In the genomic region with DNA sequence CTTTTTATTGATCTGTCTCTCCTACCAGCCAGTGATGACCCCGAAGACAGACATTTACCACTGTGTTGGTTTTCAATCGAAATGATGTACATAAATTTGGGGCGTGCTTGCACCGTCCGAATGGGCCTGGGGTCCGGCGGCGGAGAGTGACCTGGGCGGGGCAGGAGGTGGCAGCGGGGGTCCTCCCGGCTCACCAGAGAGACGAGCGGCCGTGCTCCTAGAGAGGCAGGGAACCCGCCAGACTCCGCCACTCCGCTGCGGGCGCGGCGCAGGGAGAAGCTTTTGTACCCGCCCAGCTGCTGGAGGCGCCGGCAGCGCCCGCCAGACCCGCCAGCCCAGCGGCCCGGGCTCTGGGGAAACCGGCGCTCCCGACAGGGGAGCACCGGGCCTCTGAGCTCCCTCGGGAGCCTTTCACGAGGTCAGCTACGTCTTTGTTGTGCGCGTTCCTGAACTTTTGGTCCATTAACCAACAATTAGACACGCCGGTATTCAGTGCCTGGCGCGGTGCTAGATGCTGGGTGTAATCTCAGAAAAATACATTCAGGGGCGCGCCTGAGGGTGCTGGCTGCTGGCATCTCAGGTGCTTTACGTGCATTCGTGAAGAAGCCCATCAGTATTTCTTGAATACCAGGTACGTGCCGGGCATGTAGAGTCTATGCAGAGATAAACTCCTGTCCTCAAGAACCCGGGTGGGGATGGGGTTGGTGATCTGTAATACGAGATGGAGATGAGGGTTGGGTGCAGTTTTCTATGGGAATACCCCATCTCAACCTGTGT, we compare ENCODE assay signal across 1 cellular context.
TF ChIP-seq lines count a peak whose summit lies in the region.

A gene with protein sequence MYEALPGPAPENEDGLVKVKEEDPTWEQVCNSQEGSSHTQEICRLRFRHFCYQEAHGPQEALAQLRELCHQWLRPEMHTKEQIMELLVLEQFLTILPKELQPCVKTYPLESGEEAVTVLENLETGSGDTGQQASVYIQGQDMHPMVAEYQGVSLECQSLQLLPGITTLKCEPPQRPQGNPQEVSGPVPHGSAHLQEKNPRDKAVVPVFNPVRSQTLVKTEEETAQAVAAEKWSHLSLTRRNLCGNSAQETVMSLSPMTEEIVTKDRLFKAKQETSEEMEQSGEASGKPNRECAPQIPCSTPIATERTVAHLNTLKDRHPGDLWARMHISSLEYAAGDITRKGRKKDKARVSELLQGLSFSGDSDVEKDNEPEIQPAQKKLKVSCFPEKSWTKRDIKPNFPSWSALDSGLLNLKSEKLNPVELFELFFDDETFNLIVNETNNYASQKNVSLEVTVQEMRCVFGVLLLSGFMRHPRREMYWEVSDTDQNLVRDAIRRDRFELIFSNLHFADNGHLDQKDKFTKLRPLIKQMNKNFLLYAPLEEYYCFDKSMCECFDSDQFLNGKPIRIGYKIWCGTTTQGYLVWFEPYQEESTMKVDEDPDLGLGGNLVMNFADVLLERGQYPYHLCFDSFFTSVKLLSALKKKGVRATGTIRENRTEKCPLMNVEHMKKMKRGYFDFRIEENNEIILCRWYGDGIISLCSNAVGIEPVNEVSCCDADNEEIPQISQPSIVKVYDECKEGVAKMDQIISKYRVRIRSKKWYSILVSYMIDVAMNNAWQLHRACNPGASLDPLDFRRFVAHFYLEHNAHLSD (plus strand): TSS at position 285 of the 777 bp plus-strand sequence. CDS start 2,242 bp downstream, outside the sequence.

TF ChIP-seq in K562, 482 proteins besides CTCF, POLR2A, EP300 and RAD21 (continued from another document and continues in another):
- TF ChIP-seq, protein P1, sequence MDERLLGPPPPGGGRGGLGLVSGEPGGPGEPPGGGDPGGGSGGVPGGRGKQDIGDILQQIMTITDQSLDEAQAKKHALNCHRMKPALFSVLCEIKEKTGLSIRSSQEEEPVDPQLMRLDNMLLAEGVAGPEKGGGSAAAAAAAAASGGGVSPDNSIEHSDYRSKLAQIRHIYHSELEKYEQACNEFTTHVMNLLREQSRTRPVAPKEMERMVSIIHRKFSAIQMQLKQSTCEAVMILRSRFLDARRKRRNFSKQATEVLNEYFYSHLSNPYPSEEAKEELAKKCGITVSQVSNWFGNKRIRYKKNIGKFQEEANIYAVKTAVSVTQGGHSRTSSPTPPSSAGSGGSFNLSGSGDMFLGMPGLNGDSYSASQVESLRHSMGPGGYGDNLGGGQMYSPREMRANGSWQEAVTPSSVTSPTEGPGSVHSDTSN (CRISPR knock-in tag; IDR thresholded peaks at IDR 0.05; ENCODE audit: low read depth) = no peak
- TF ChIP-seq, protein P1 (tag; conservative IDR thresholded peaks at IDR 0.05; ENCODE audit: low read depth) = no peak
- TF ChIP-seq, protein P2, sequence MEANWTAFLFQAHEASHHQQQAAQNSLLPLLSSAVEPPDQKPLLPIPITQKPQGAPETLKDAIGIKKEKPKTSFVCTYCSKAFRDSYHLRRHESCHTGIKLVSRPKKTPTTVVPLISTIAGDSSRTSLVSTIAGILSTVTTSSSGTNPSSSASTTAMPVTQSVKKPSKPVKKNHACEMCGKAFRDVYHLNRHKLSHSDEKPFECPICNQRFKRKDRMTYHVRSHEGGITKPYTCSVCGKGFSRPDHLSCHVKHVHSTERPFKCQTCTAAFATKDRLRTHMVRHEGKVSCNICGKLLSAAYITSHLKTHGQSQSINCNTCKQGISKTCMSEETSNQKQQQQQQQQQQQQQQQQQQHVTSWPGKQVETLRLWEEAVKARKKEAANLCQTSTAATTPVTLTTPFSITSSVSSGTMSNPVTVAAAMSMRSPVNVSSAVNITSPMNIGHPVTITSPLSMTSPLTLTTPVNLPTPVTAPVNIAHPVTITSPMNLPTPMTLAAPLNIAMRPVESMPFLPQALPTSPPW (CRISPR knock-in tag; IDR thresholded peaks at IDR 0.05) = peak; percentile 55
- TF ChIP-seq MEF2A (IDR thresholded peaks at IDR 0.05; ENCODE audit: control insufficient read depth, low read depth, low read length) = no peak
- TF ChIP-seq FUS (optimal IDR thresholded peaks at IDR 0.05; ENCODE audit: low read depth, low read length) = no peak
- TF ChIP-seq, protein P3, sequence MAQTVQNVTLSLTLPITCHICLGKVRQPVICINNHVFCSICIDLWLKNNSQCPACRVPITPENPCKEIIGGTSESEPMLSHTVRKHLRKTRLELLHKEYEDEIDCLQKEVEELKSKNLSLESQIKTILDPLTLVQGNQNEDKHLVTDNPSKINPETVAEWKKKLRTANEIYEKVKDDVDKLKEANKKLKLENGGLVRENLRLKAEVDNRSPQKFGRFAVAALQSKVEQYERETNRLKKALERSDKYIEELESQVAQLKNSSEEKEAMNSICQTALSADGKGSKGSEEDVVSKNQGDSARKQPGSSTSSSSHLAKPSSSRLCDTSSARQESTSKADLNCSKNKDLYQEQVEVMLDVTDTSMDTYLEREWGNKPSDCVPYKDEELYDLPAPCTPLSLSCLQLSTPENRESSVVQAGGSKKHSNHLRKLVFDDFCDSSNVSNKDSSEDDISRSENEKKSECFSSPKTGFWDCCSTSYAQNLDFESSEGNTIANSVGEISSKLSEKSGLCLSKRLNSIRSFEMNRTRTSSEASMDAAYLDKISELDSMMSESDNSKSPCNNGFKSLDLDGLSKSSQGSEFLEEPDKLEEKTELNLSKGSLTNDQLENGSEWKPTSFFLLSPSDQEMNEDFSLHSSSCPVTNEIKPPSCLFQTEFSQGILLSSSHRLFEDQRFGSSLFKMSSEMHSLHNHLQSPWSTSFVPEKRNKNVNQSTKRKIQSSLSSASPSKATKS (CRISPR knock-in tag; IDR thresholded peaks at IDR 0.05) = no peak
- TF ChIP-seq ARNT (IDR thresholded peaks at IDR 0.05) = no peak
- no peak for TF ChIP-seq ZC3H4 (CRISPR knock-in tag; IDR thresholded peaks at IDR 0.05; ENCODE audit: borderline replicate concordance)
- TF ChIP-seq MEIS2 (IDR thresholded peaks at IDR 0.05; ENCODE audit: partially characterized antibody) = no peak
- no peak for TF ChIP-seq HEY1 (CRISPR knock-in tag; IDR thresholded peaks at IDR 0.05; ENCODE audit: borderline replicate concordance)
- TF ChIP-seq, protein P4, sequence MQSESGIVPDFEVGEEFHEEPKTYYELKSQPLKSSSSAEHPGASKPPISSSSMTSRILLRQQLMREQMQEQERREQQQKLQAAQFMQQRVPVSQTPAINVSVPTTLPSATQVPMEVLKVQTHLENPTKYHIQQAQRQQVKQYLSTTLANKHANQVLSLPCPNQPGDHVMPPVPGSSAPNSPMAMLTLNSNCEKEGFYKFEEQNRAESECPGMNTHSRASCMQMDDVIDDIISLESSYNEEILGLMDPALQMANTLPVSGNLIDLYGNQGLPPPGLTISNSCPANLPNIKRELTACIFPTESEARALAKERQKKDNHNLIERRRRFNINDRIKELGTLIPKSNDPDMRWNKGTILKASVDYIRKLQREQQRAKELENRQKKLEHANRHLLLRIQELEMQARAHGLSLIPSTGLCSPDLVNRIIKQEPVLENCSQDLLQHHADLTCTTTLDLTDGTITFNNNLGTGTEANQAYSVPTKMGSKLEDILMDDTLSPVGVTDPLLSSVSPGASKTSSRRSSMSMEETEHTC (IDR thresholded peaks at IDR 0.05) = no peak
- no peak for TF ChIP-seq ZNF146 (CRISPR knock-in tag; IDR thresholded peaks at IDR 0.05; ENCODE audit: unreplicated experiment)
- TF ChIP-seq, protein P5, sequence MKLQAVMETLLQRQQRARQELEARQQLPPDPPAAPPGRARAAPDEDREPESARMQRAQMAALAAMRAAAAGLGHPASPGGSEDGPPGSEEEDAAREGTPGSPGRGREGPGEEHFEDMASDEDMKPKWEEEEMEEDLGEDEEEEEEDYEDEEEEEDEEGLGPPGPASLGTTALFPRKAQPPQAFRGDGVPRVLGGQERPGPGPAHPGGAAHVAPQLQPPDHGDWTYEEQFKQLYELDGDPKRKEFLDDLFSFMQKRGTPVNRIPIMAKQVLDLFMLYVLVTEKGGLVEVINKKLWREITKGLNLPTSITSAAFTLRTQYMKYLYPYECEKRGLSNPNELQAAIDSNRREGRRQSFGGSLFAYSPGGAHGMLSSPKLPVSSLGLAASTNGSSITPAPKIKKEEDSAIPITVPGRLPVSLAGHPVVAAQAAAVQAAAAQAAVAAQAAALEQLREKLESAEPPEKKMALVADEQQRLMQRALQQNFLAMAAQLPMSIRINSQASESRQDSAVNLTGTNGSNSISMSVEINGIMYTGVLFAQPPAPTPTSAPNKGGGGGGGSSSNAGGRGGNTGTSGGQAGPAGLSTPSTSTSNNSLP (IDR thresholded peaks at IDR 0.05; ENCODE audit: borderline replicate concordance, low read depth, low read length) = no peak
- TF ChIP-seq MCM5 (IDR thresholded peaks at IDR 0.05; ENCODE audit: low read depth) = no peak
- peak; percentile 88; the same call in 1 of the 2 replicates for TF ChIP-seq PHF8 (IDR thresholded peaks at IDR 0.05; ENCODE audit: borderline replicate concordance, low read length)
- TF ChIP-seq, protein P6, sequence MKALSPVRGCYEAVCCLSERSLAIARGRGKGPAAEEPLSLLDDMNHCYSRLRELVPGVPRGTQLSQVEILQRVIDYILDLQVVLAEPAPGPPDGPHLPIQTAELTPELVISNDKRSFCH (CRISPR knock-in tag; IDR thresholded peaks at IDR 0.05) = no peak
- TF ChIP-seq, protein P6 (tag; IDR thresholded peaks at IDR 0.05) = 0 out of 2 replicates have a peak, but pooled peaks have one; percentile 66
- TF ChIP-seq SRSF3 (IDR thresholded peaks at IDR 0.05; ENCODE audit: insufficient read depth, low read length) = no peak
- no peak for TF ChIP-seq NELFE (IDR thresholded peaks at IDR 0.05; ENCODE audit: insufficient read depth, insufficient read length)
- no peak for TF ChIP-seq FOXK2 (conservative IDR thresholded peaks at IDR 0.05 in 1 of 2, IDR thresholded peaks at IDR 0.05 in 1 of 2; ENCODE audit: low read depth in 2 of 2)
- TF ChIP-seq, protein P7, sequence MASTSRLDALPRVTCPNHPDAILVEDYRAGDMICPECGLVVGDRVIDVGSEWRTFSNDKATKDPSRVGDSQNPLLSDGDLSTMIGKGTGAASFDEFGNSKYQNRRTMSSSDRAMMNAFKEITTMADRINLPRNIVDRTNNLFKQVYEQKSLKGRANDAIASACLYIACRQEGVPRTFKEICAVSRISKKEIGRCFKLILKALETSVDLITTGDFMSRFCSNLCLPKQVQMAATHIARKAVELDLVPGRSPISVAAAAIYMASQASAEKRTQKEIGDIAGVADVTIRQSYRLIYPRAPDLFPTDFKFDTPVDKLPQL (IDR thresholded peaks at IDR 0.05; ENCODE audit: extremely low read depth, insufficient read length) = no peak
- TF ChIP-seq SUPT5H (IDR thresholded peaks at IDR 0.05) = peak; percentile 70
- no peak for TF ChIP-seq TRIM24 (IDR thresholded peaks at IDR 0.05)
- no peak for TF ChIP-seq SRSF1 (IDR thresholded peaks at IDR 0.05; ENCODE audit: low read depth, low read length)
- TF ChIP-seq ZNF143 (CRISPR knock-in tag; IDR thresholded peaks at IDR 0.05) = no peak
- TF ChIP-seq ZNF695 (CRISPR knock-in tag; IDR thresholded peaks at IDR 0.05) = no peak
- no peak for TF ChIP-seq TCF7 (IDR thresholded peaks at IDR 0.05; ENCODE audit: borderline replicate concordance)
- no peak for TF ChIP-seq ZNF668 (CRISPR knock-in tag; IDR thresholded peaks at IDR 0.05)
- no peak for TF ChIP-seq ZFPM2 (CRISPR knock-in tag; IDR thresholded peaks at IDR 0.05)
- TF ChIP-seq RCOR1 (IDR thresholded peaks at IDR 0.05; ENCODE audit: borderline replicate concordance in 1 of 2, low read depth in 2 of 2, low read length in 2 of 2) = peak in 1 of 2 experiments; percentile 23; a peak in 1 of 4 replicates
- TF ChIP-seq ELF2 (CRISPR knock-in tag; IDR thresholded peaks at IDR 0.05) = no peak
- TF ChIP-seq, protein P8, sequence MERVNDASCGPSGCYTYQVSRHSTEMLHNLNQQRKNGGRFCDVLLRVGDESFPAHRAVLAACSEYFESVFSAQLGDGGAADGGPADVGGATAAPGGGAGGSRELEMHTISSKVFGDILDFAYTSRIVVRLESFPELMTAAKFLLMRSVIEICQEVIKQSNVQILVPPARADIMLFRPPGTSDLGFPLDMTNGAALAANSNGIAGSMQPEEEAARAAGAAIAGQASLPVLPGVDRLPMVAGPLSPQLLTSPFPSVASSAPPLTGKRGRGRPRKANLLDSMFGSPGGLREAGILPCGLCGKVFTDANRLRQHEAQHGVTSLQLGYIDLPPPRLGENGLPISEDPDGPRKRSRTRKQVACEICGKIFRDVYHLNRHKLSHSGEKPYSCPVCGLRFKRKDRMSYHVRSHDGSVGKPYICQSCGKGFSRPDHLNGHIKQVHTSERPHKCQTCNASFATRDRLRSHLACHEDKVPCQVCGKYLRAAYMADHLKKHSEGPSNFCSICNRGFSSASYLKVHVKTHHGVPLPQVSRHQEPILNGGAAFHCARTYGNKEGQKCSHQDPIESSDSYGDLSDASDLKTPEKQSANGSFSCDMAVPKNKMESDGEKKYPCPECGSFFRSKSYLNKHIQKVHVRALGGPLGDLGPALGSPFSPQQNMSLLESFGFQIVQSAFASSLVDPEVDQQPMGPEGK (CRISPR knock-in tag; IDR thresholded peaks at IDR 0.05; ENCODE audit: borderline replicate concordance) = no peak
